9 cellular contexts compared by ENCODE assay signal in the genomic region with DNA sequence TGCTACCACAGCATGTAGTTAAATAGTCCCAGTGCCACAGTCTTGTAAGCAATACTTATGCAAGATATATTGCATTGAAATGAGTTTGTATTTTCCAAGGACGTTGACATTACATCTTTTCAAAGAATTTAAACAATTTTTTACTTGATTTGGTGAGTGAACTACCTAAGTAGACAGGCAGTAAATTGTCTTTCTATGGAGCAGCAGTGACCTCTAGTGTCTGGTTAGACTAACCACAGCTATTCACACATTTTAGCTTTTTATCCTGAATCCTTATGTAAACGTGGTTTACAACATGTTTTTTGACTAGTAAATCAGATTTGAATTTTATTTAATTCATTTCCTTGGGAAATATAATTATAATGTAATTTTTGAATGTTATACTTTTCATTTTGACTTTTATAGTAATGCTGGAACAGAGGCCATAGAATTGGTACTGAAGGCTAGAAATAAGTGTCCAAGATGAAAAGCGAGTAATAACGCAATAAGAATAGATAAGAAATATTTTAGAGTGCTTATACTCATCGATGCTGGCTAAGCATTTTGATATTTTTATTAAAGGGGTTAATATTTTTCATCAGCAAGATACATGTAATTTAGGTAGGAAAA. TPM values are rescaled to one million over a fixed set of nuclear protein-coding genes. Genes with fewer than 3 reads are reported as not detected.
DNase-seq lines count a peak whose midpoint lies in the region; ATAC-seq and TF ChIP-seq lines count a peak whose summit lies in the region.
"Had no signal": no experiment of that assay in that cellular context is flagged by ENCODE, and none has a peak within 500 bp of the region (broad histone marks: within the 10 kb centered on the region; RNA-seq: fewer than 3 reads in every experiment).

No MANE protein-coding gene starts in this region.

- H3K4me3 ChIP-seq in fibroblast of the aortic adventitia (ENCODE audit: low read depth, low read length): no peak overlapping the region

- ATAC-seq in GM21717 (IDR thresholded peaks at IDR 0.05; ENCODE audit: unreplicated experiment): peak; percentile 71

- TF ChIP-seq CTCF in fibroblast of the aortic adventitia (IDR thresholded peaks at IDR 0.05; ENCODE audit: insufficient read depth, low read length): peak; percentile 74

- DNase-seq in NCI-H2029 treated with DMSO at 0.1 percent for 48 hours (lab: John Stamatoyannopoulos, UW) (peak; percentile 21), NCI-H2029 (lab: John Stamatoyannopoulos, UW) (no peak), KG1 (lab: John Stamatoyannopoulos, UW) (peak; percentile 9), SKM-1 (lab: John Stamatoyannopoulos, UW; ENCODE audit: unreplicated experiment) (peak; percentile 61), fibroblast of the aortic adventitia (ENCODE audit: low read depth) (peak; percentile 81), renal cortical epithelial cell (ENCODE audit: low read depth) (peak; percentile 70)
- DNase-seq in activated CD4-positive, alpha-beta T cell treated with anti-CD3 and anti-CD28 coated beads for 4 hours: no peak

RNA-seq across cellular contexts. Expression of gene LRRTM3, which starts 5.6 kb away (rescaled TPM):
- under 0.01 TPM in 1 of 2 replicates, not detected in the other for total RNA-seq in fibroblast of the aortic adventitia (ENCODE audit: low replicate concordance)
- not detected in 2 replicates for total RNA-seq in renal cortical epithelial cell
- total RNA-seq: CD4-positive, CD25-positive, alpha-beta regulatory T cell had no signal

Comparison
In these comparisons a context has a peak if more than half of its experiments do, and no peak if none do; other contexts are left out.
1. DNase-seq: peak in NCI-H2029 treated with DMSO at 0.1 percent for 48 hours (single experiment), KG1 (single experiment), SKM-1 (single experiment), fibroblast of the aortic adventitia (single experiment) and renal cortical epithelial cell (single experiment); none in NCI-H2029 (single experiment) and activated CD4-positive, alpha-beta T cell treated with anti-CD3 and anti-CD28 coated beads for 4 hours (0 of 2).